Comparison of ENCODE assay signal across 27 cellular contexts in genomic region chr5:146912874-146913273, GRCh38. TPM values are rescaled to one million over a fixed set of nuclear protein-coding genes. Genes with fewer than 3 reads are reported as not detected.
"Had no signal": no experiment of that assay in that cellular context is flagged by ENCODE, and none has a peak within 500 bp of the region (broad histone marks: within the 10 kb centered on the region; RNA-seq: fewer than 3 reads in every experiment).

No MANE protein-coding gene starts in this region.

- H3K27ac ChIP-seq: colonic mucosa, epithelial cell of prostate, esophagus squamous epithelium, gastrocnemius medialis, heart right ventricle, left lung, lower lobe of right lung had no signal

- H3K27ac Mint-ChIP-seq: dendritic cell treated with granulocyte-macrophage colony-stimulating factor and Interleukin-4, amounts not matched to agents 40 ng/mL and 50 ng/mL, for 4 days; effector memory CD8-positive, alpha-beta T cell; endodermal cell; mesothelial cell of epicardium; naive B cell had no signal

- H3K4me3 ChIP-seq: colonic mucosa, esophagus squamous epithelium, gastrocnemius medialis, heart right ventricle, left lung, lower lobe of right lung, mucosa of descending colon had no signal

- H3K27me3 Mint-ChIP-seq: dendritic cell treated with granulocyte-macrophage colony-stimulating factor and Interleukin-4, amounts not matched to agents 40 ng/mL and 50 ng/mL, for 4 days had no signal

- H3K36me3 ChIP-seq: colonic mucosa, esophagus squamous epithelium, gastrocnemius medialis, heart right ventricle, left lung, lower lobe of right lung had no signal

- H3K9me3 Mint-ChIP-seq: dendritic cell treated with granulocyte-macrophage colony-stimulating factor and Interleukin-4, amounts not matched to agents 40 ng/mL and 50 ng/mL, for 4 days; effector memory CD8-positive, alpha-beta T cell; endodermal cell; mesothelial cell of epicardium had no signal

- DNase-seq: colonic mucosa; cortex of kidney; effector CD8-positive, alpha-beta T cell; effector memory CD8-positive, alpha-beta T cell; endodermal cell; erythroblast; esophagus squamous epithelium; foreskin fibroblast; foreskin melanocyte; gastrocnemius medialis; glutamatergic neuron; head of caudate nucleus; heart right ventricle; hippocampal formation; left cardiac atrium; left lung; left ventricle myocardium superior; lower lobe of right lung; mesenchymal stem cell; mucosa of descending colon; naive B cell had no signal

- ATAC-seq: esophagus mucosa, gastrocnemius medialis, heart right ventricle, left cardiac atrium, left lung, left ventricle myocardium superior, lower lobe of right lung, mucosa of descending colon had no signal

- H3K36me3 Mint-ChIP-seq: mesothelial cell of epicardium, naive B cell had no signal

- H3K4me1 ChIP-seq: colonic mucosa, esophagus squamous epithelium, gastrocnemius medialis, heart right ventricle, left lung, lower lobe of right lung had no signal

- H3K4me3 Mint-ChIP-seq: dendritic cell treated with granulocyte-macrophage colony-stimulating factor and Interleukin-4, amounts not matched to agents 40 ng/mL and 50 ng/mL, for 4 days; effector memory CD8-positive, alpha-beta T cell; endodermal cell; mesothelial cell of epicardium; naive B cell had no signal

- H3K4me1 Mint-ChIP-seq: naive B cell had no signal

- H3K27me3 ChIP-seq: colonic mucosa, esophagus squamous epithelium, gastrocnemius medialis, left lung had no signal

RNA-seq across cellular contexts. Expression of gene PPP2R2B, which starts 34.3 kb away (rescaled TPM):
- total RNA-seq: dermis microvascular lymphatic vessel endothelial cell, lung microvascular endothelial cell had no signal
